8 cellular contexts compared by ENCODE assay signal in genomic region chr4:52713456-52713937, GRCh38. TPM values are rescaled to one million over a fixed set of nuclear protein-coding genes. Genes with fewer than 3 reads are reported as not detected.
DNase-seq lines count a peak whose midpoint lies in the region; ATAC-seq, FAIRE-seq and TF ChIP-seq lines count a peak whose summit lies in the region.

No MANE protein-coding gene starts in this region.

- ATAC-seq in GM12878, result peak; percentile 7; the same call in 2 of the 3 replicates
- ATAC-seq in memory B cell (ENCODE audit: low read depth), result no peak
- ATAC-seq in HG03175 (IDR thresholded peaks at IDR 0.05; ENCODE audit: unreplicated experiment), result no peak

- peaks cover 20% of the 10 kb centered on the region for H3K36me3 Mint-ChIP-seq in memory B cell

- BruUV-seq in A673 (replicated peaks; lab: Mats Ljungman, UMichigan), result no TSS peak
- BruUV-seq in GM12878 (replicated peaks; lab: Mats Ljungman, UMichigan), result no TSS peak

- H3K27me3 Mint-ChIP-seq in memory B cell, result no peaks in the 10 kb centered on the region

- CTCF ChIA-PET in A673 (lab: Charles Lee) (no interaction called here), GM12878 (lab: Yijun Ruan, JAX) (interaction anchor here (1.6 kb wide), 1 partner anchor 198 kb away, joined by 4 read pairs; no protein-coding TSS in a partner anchor)

- intact Hi-C loops in A673 (cut with micrococcal nuclease; ENCODE audit: unreplicated experiment), result loop anchor here (10.0 kb wide), 1 partner anchor 151 kb away; the partner anchor contains the start of gene RASL11B
- intact Hi-C loops in GM12878 (cut with micrococcal nuclease; ENCODE audit: unreplicated experiment), result loop anchor here (5.0 to 10.0 kb wide), 3 partner anchors 56 to 1351 kb away; partner anchors contain the start of genes CHIC2 and USP46

- no peak for TF ChIP-seq CTCF in A673 (conservative IDR thresholded peaks at IDR 0.05; ENCODE audit: low read depth, low read length)
- no peak for TF ChIP-seq CTCF in GM12878 (IDR thresholded peaks at IDR 0.05 in 2 of 3, conservative IDR thresholded peaks at IDR 0.05 in 1 of 3; ENCODE audit: control insufficient read depth in 2 of 3, extremely low read depth in 1 of 3, insufficient read depth in 1 of 3, low read depth in 3 of 3, low read length in 3 of 3)

- peaks cover 3% of the 10 kb centered on the region; the same call in 1 of the 2 replicates for H4K20me1 ChIP-seq in GM12878 (ENCODE audit: control insufficient read depth, insufficient read depth)

- in situ Hi-C loops in GM12878 (cut with MboI), result loop anchor here (25.0 kb wide), 1 partner anchor 649 kb away; the partner anchor contains the start of gene SCFD2

- peak overlapping the region; percentile 19 for H3K27ac Mint-ChIP-seq in memory B cell

- no peak for TF ChIP-seq RAD21 in GM12878 (IDR thresholded peaks at IDR 0.05; ENCODE audit: insufficient read depth, low read depth, low read length)

- H3K9me3 ChIP-seq in A673 (ENCODE audit: low read depth, low read length, poor library complexity, severe bottlenecking) (no peaks in the 10 kb centered on the region), GM12878 (replicated peaks; ENCODE audit: control insufficient read depth, insufficient read depth, low read length) (no peaks in the 10 kb centered on the region)

- peak overlapping the region; percentile 79 for H3K4me3 ChIP-seq in A673 (ENCODE audit: low read depth, low read length, poor library complexity, severe bottlenecking)
- H3K4me3 ChIP-seq in GM12878, result peak overlapping the region; percentile 93

- H3K4me1 Mint-ChIP-seq in memory B cell, result peaks cover 39% of the 10 kb centered on the region

- H3K4me3 Mint-ChIP-seq in memory B cell, result peak overlapping the region; percentile 90

- H3K9me3 Mint-ChIP-seq in memory B cell, result peaks cover 4% of the 10 kb centered on the region

- peaks cover 39% of the 10 kb centered on the region for H3K79me2 ChIP-seq in GM12878 (ENCODE audit: control insufficient read depth, insufficient read depth, low read length)

- TF ChIP-seq EP300 in GM12878 (IDR thresholded peaks at IDR 0.05; ENCODE audit: borderline replicate concordance in 1 of 2, control insufficient read depth in 1 of 2, low read depth in 2 of 2, low read length in 2 of 2), result no peak

- H3K9ac ChIP-seq in GM12878 (ENCODE audit: control insufficient read depth, insufficient read depth, low read length), result peak overlapping the region; percentile 98

- POLR2A ChIA-PET in A673 (lab: Charles Lee; ENCODE audit: low non-redundant PET), result no interaction called here
- POLR2A ChIA-PET in GM12878 (lab: Charles Lee), result interaction anchor here (0.6 to 2.9 kb wide), 5 partner anchors 9 to 55 kb away, joined by 3 to 56 read pairs (median 9); partner anchors contain the start of gene USP46

- FAIRE-seq in GM12878 (lab: Jason Lieb, UNC), result no peak

- RAD21 ChIA-PET in GM12878 (lab: Charles Lee; ENCODE audit: unreplicated experiment), result interaction anchor here (0.9 to 3.6 kb wide), 3 partner anchors 9 to 56 kb away, joined by 3 to 25 read pairs (median 3); no protein-coding TSS in a partner anchor

- H3K36me3 ChIP-seq in A673 (ENCODE audit: insufficient read depth, low read length, poor library complexity, severe bottlenecking) (peaks cover 32% of the 10 kb centered on the region), GM12878 (ENCODE audit: control insufficient read depth in 2 of 2, insufficient read depth in 2 of 2, low read length in 1 of 2) (peaks cover 7 to 34% of the 10 kb centered on the region in 2 experiments)

- peak overlapping the region; percentile 99 for H3K4me2 ChIP-seq in GM12878 (ENCODE audit: control insufficient read depth, insufficient read depth)

- no peak overlapping the region for H2AFZ ChIP-seq in GM12878 (ENCODE audit: control insufficient read depth, low read depth, low read length)

- no peak for DNase-seq in A673 (ENCODE audit: low spot score)
- DNase-seq in HUDEP-2 (lab: John Stamatoyannopoulos, UW; ENCODE audit: unreplicated experiment in 76 of 76), result peak in 39 of 76 experiments; percentile 1 to 44 (median 20)
- DNase-seq in GM12878 (ENCODE audit: low read depth, low spot score), result no peak
- no peak for DNase-seq in memory B cell (ENCODE audit: low spot score in 2 of 2)
- DNase-seq in cortex of kidney (lab: John Stamatoyannopoulos, UW), result no peak
- no peak for DNase-seq in HuH-7 (ENCODE audit: low spot score)
- DNase-seq in GM03348 (ENCODE audit: low spot score), result no peak

- 0 out of 2 replicates have a peak, but pooled peaks have one; percentile 13 for TF ChIP-seq POLR2A in GM12878 (IDR thresholded peaks at IDR 0.05; ENCODE audit: low read depth, low read length)

- H3K27ac ChIP-seq in A673 (ENCODE audit: low read depth, low read length, poor library complexity, severe bottlenecking), result peak overlapping the region; percentile 85
- H3K27ac ChIP-seq in GM12878 (ENCODE audit: control insufficient read depth, insufficient read depth), result peak overlapping the region; percentile 93

- SMC1A ChIA-PET in GM12878 (lab: Charles Lee; ENCODE audit: uncharacterized antibody, unreplicated experiment), result interaction anchor here (1.4 to 1.5 kb wide), 3 partner anchors 9 to 73 kb away, joined by 4 to 10 read pairs (median 8); no protein-coding TSS in a partner anchor

- H3K27me3 ChIP-seq in A673 (replicated peaks; ENCODE audit: insufficient read depth, low read depth, low read length, poor library complexity), result no peaks in the 10 kb centered on the region
- H3K27me3 ChIP-seq in GM12878 (replicated peaks in 1 of 2; ENCODE audit: control insufficient read depth in 2 of 2, insufficient read depth in 2 of 2, low read length in 1 of 2), result no peaks in the 10 kb centered on the region

- under 1% methylated on average over 12 of the region's 12 CpGs for WGBS in GM12878 (ENCODE audit: insufficient coverage, insufficient replicate concordance, low lambda C conversion rate, missing lambda C conversion rate)

- H3K4me1 ChIP-seq in A673 (ENCODE audit: insufficient read depth, low read length, poor library complexity, severe bottlenecking) (peaks cover 11% of the 10 kb centered on the region), GM12878 (ENCODE audit: control insufficient read depth, insufficient read depth, low read length) (peaks cover 38% of the 10 kb centered on the region)

TF ChIP-seq in GM12878, 131 proteins besides CTCF, POLR2A, EP300 and RAD21 (continues in another document):
- 0 out of 2 replicates have a peak, but pooled peaks have one; percentile 16 for TF ChIP-seq BACH1 (IDR thresholded peaks at IDR 0.05; ENCODE audit: borderline replicate concordance)
- 0 out of 2 replicates have a peak, but pooled peaks have one; percentile 37 for TF ChIP-seq MXI1 (IDR thresholded peaks at IDR 0.05; ENCODE audit: low read depth, low read length)
- TF ChIP-seq EGR1 (IDR thresholded peaks at IDR 0.05; ENCODE audit: borderline replicate concordance in 1 of 2, low read depth in 2 of 2, low read length in 2 of 2), result peak in 1 of 2 experiments; percentile 36; a peak in 1 of 3 replicates
- no peak for TF ChIP-seq PAX5 (IDR thresholded peaks at IDR 0.05; ENCODE audit: borderline replicate concordance, low read depth, low read length)
- TF ChIP-seq HDGF (IDR thresholded peaks at IDR 0.05), result no peak
- TF ChIP-seq PML (IDR thresholded peaks at IDR 0.05; ENCODE audit: low read length), result peak; percentile 47; the same call in 1 of the 2 replicates
- TF ChIP-seq ZNF622 (IDR thresholded peaks at IDR 0.05), result no peak
- TF ChIP-seq USF1 (IDR thresholded peaks at IDR 0.05; ENCODE audit: borderline replicate concordance, extremely low read length, insufficient read depth, low read depth, low read length), result peak; percentile 48

RNA-seq across cellular contexts. Expression of gene ERVMER34-1, which starts 37.7 kb away (rescaled TPM):
- total RNA-seq in A673 (2021), result 0.32 and 0.39 TPM in 2 replicates
- total RNA-seq in GM12878 (2013; cell fraction: nucleolus; rRNA removed), result not detected in 2 replicates
- total RNA-seq in GM12878 (2014; rRNA removed), result not detected in 2 replicates
- total RNA-seq in GM12878 (2014; rRNA removed; fragmentation: Illumina TruSeq; extraction: Trizol), result not detected in 2 replicates
- not detected in 2 replicates for total RNA-seq in GM12878 (2021)
- not detected for polyA plus RNA-seq in GM12878 (2011; ENCODE audit: low read depth)
- polyA plus RNA-seq in GM12878 (2011; rRNA removed), result not detected in 2 replicates
- not detected in 2 replicates for polyA plus RNA-seq in GM12878 (2011; cell fraction: cytosol; rRNA removed)
- polyA plus RNA-seq in GM12878 (2011; cell fraction: nucleus; rRNA removed), result 0.04 TPM in 1 of 2 replicates, not detected in the other
- polyA plus RNA-seq in GM12878 (2012), result not detected in 2 replicates
- not detected in 2 replicates for polyA plus RNA-seq in GM12878 (2014; fragmentation: Illumina TruSeq; extraction: Trizol)
- polyA plus RNA-seq in GM12878 (2014; fragmentation: Nextera tagmentation; extraction: Ambion mirVana), result not detected
- polyA plus RNA-seq in GM12878 (2014; rRNA removed), result not detected in 2 replicates
- polyA plus RNA-seq in GM12878 (2016; fragmentation: Nextera tagmentation; extraction: Ambion mirVana), result not detected
- not detected in 2 replicates for polyA minus RNA-seq in GM12878 (2011; rRNA and poly(A)+ RNA removed)
- polyA minus RNA-seq in GM12878 (2011; cell fraction: cytosol; rRNA and poly(A)+ RNA removed), result not detected in 2 replicates
- polyA minus RNA-seq in GM12878 (2011; cell fraction: nucleus; rRNA and poly(A)+ RNA removed), result not detected in 2 replicates

RNA-seq across cellular contexts. Expression of gene USP46, which starts 54.4 kb away (rescaled TPM):
- 16.5 and 18.4 TPM in 2 replicates for total RNA-seq in A673 (2021)
- 22.3 and 26.2 TPM in 2 replicates for total RNA-seq in GM12878 (2013; cell fraction: nucleolus; rRNA removed)
- 6.7 and 8.4 TPM in 2 replicates for total RNA-seq in GM12878 (2014; rRNA removed)
- 10.4 and 11.6 TPM in 2 replicates for total RNA-seq in GM12878 (2014; rRNA removed; fragmentation: Illumina TruSeq; extraction: Trizol)
- total RNA-seq in GM12878 (2021), result 18.8 and 20.1 TPM in 2 replicates
- polyA plus RNA-seq in GM12878 (2011; ENCODE audit: low read depth), result 3.1 TPM
- polyA plus RNA-seq in GM12878 (2011; rRNA removed), result 12.4 and 15.6 TPM in 2 replicates
- 3.8 and 3.9 TPM in 2 replicates for polyA plus RNA-seq in GM12878 (2011; cell fraction: cytosol; rRNA removed)
- polyA plus RNA-seq in GM12878 (2011; cell fraction: nucleus; rRNA removed), result 9.0 and 12.8 TPM in 2 replicates
- 4.7 and 6.8 TPM in 2 replicates for polyA plus RNA-seq in GM12878 (2012)
- polyA plus RNA-seq in GM12878 (2014; fragmentation: Illumina TruSeq; extraction: Trizol), result 14.5 and 14.7 TPM in 2 replicates
- polyA plus RNA-seq in GM12878 (2014; fragmentation: Nextera tagmentation; extraction: Ambion mirVana), result 1 to 10 TPM; 5.3 TPM
- 7.6 and 8.7 TPM in 2 replicates for polyA plus RNA-seq in GM12878 (2014; rRNA removed)
- polyA plus RNA-seq in GM12878 (2016; fragmentation: Nextera tagmentation; extraction: Ambion mirVana), result 10 to 100 TPM; 13.1 to 13.2 TPM
- 11.3 and 29.0 TPM in 2 replicates for polyA minus RNA-seq in GM12878 (2011; rRNA and poly(A)+ RNA removed)
- polyA minus RNA-seq in GM12878 (2011; cell fraction: cytosol; rRNA and poly(A)+ RNA removed), result 3.1 and 4.0 TPM in 2 replicates
- polyA minus RNA-seq in GM12878 (2011; cell fraction: nucleus; rRNA and poly(A)+ RNA removed), result 9.1 and 15.4 TPM in 2 replicates

Comparison
In these comparisons a context has a peak if more than half of its experiments do, and no peak if none do; other contexts are left out.
1. DNase-seq: peak in HUDEP-2 (39 of 76); none in A673 (single experiment), GM12878 (single experiment), memory B cell (0 of 2), cortex of kidney (single experiment), HuH-7 (single experiment) and GM03348 (single experiment).